In the genomic region with DNA sequence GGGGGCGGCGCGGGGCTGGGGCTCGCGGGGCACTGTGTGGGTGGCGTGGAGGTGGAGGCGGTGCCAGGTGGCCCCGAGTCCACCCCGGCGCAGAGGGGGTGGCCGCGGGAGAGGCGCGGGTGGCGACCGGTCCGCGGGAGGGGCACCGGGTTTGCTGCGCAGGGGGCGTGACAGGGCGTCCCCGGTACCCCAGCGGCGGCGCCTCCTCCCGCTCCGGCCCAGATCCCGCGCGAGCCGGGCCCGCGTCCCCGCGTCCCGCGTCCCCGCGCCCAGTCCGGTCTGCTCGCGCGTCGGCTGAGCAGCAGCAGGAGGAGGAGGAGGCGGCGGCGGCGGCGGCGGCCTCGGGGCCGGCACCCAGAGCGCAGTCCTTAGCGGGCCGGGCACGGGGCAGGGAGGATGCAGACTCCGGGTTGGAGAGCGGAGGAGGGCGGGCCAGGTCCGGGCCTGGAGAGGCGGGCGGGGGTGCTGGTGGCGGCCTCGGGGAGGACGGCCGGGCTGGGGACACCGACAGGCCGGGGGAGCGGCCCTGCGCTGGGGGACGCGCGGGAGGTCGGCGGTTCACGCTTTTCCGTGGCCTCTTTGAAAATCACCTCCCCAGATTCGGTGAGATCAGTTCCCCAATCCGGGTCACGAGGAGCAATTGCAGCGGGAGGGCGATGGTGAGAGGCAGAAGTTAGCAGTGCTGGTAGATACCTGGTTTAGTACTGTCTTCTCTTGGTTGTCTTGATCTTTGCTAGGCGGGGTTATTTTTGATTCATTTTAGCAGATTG, we compare ENCODE assay signal across 8 cellular contexts. TPM values are rescaled to one million over a fixed set of nuclear protein-coding genes. Genes with fewer than 3 reads are reported as not detected.
DNase-seq lines count a peak whose midpoint lies in the region; ATAC-seq, FAIRE-seq and TF ChIP-seq lines count a peak whose summit lies in the region.

No MANE protein-coding gene starts in this region.

- in situ Hi-C loops in T47D (cut with HindIII; ENCODE audit: low pct_unique_long_range_greater_than_20kb, low sequenced_read_pairs): no loop called here

- peak overlapping the region; percentile 94 for H3K27ac ChIP-seq in HCT116 (ENCODE audit: low read depth, low read length)
- peak overlapping the region; percentile 24; the same call in 1 of the 2 replicates for H3K27ac ChIP-seq in SU-DHL-6 (ENCODE audit: low read depth, low read length)
- H3K27ac ChIP-seq in iPS-20b (ENCODE audit: low read length): no peak overlapping the region

- H3K4me2 ChIP-seq in HCT116 (ENCODE audit: low read length) (peak overlapping the region; percentile 96), SU-DHL-6 (ENCODE audit: low read depth, low read length, poor library complexity, severe bottlenecking) (peak overlapping the region; percentile 98), skeletal muscle satellite cell (ENCODE audit: low read length) (peak overlapping the region; percentile 94)

- TF ChIP-seq POLR2A in GM12891 (IDR thresholded peaks at IDR 0.05; ENCODE audit: low read depth, low read length) (peak; percentile 68), HCT116 (IDR thresholded peaks at IDR 0.05; ENCODE audit: borderline replicate concordance, extremely low read depth, insufficient read depth, insufficient read length) (no peak)

- no peaks in the 10 kb centered on the region for H3K36me3 ChIP-seq in HCT116 (ENCODE audit: control insufficient read depth in 1 of 2, insufficient read depth in 2 of 2, low read length in 2 of 2)
- no peaks in the 10 kb centered on the region for H3K36me3 ChIP-seq in SU-DHL-6 (ENCODE audit: low read length)
- H3K36me3 ChIP-seq in iPS-20b (ENCODE audit: insufficient read depth, low read depth, low read length): no peaks in the 10 kb centered on the region
- peaks cover 17% of the 10 kb centered on the region for H3K36me3 ChIP-seq in skeletal muscle satellite cell (ENCODE audit: insufficient read depth, low read length)

- H2AFZ ChIP-seq in HCT116 (ENCODE audit: low read depth, low read length, poor library complexity, severe bottlenecking) (no peak overlapping the region), SU-DHL-6 (ENCODE audit: low read depth, low read length, severe bottlenecking) (peak overlapping the region; percentile 68)

- H3K9me3 ChIP-seq in HCT116 (ENCODE audit: control insufficient read depth in 1 of 2, insufficient read depth in 1 of 2, low read depth in 1 of 2, low read length in 2 of 2) (no peaks in the 10 kb centered on the region), SU-DHL-6 (ENCODE audit: insufficient read depth, low read length) (no peaks in the 10 kb centered on the region), iPS-20b (ENCODE audit: insufficient read depth, low read depth, low read length) (no peaks in the 10 kb centered on the region), skeletal muscle satellite cell (replicated peaks; ENCODE audit: low read length) (no peaks in the 10 kb centered on the region)

- intact Hi-C loops in HCT116 (cut with micrococcal nuclease): loop anchor here (5.0 to 10.0 kb wide), 2 partner anchors 33 to 110 kb away; no protein-coding TSS in a partner anchor

- no peak for TF ChIP-seq RAD21 in HCT116 (IDR thresholded peaks at IDR 0.05; ENCODE audit: low read depth)

- H3K9ac ChIP-seq in HCT116 (ENCODE audit: low read length): peak overlapping the region; percentile 95
- peak overlapping the region; percentile 75 for H3K9ac ChIP-seq in SU-DHL-6 (ENCODE audit: low read length)
- peak overlapping the region; percentile 83; the same call in 1 of the 2 replicates for H3K9ac ChIP-seq in iPS-20b (ENCODE audit: low read depth, low read length)
- peak overlapping the region; percentile 99 for H3K9ac ChIP-seq in skeletal muscle satellite cell (ENCODE audit: low read depth, low read length)

- no peak for FAIRE-seq in GM12891 (lab: Jason Lieb, UNC)

- POLR2A ChIA-PET in HCT116 (lab: Charles Lee): interaction anchor here (0.6 to 0.8 kb wide), 2 partner anchors 12 to 75 kb away, joined by 3 to 7 read pairs; no protein-coding TSS in a partner anchor

- RAD21 ChIA-PET in HCT116 (lab: Charles Lee; ENCODE audit: low non-redundant PET in 1 of 2, low total read pairs in 2 of 2, uncharacterized antibody in 2 of 2, unreplicated experiment in 2 of 2): interaction anchor here in 1 of 2 experiments (1.1 kb wide), 1 partner anchor 12 kb away, joined by 6 read pairs; no protein-coding TSS in a partner anchor

- CTCF ChIA-PET in HCT116 (lab: Charles Lee): no interaction called here

- peak overlapping the region; percentile 72 to 97 for H3K4me3 ChIP-seq in HCT116 (replicated peaks in 1 of 2; ENCODE audit: low read depth in 1 of 2, low read length in 2 of 2)
- H3K4me3 ChIP-seq in SU-DHL-6 (ENCODE audit: insufficient read depth, low read length, poor library complexity, severe bottlenecking): peak overlapping the region; percentile 74
- peak overlapping the region; percentile 91 for H3K4me3 ChIP-seq in iPS-20b (ENCODE audit: low read length)
- peak overlapping the region; percentile 91 for H3K4me3 ChIP-seq in skeletal muscle satellite cell (ENCODE audit: low read length)

- DNase-seq in GM12891 (ENCODE audit: insufficient read length, low spot score) (peak; percentile 57), HCT116 (ENCODE audit: low read depth, low spot score) (peak; percentile 52), M059J (ENCODE audit: low read depth) (peak; percentile 92), T47D (ENCODE audit: low read depth in 1 of 2, low spot score in 1 of 2) (peak; percentile 51 to 79), OCI-M2 (lab: John Stamatoyannopoulos, UW; ENCODE audit: unreplicated experiment) (no peak)

- no peaks in the 10 kb centered on the region for H3F3A ChIP-seq in SU-DHL-6 (ENCODE audit: insufficient read depth)

- ATAC-seq in HCT116: peak; percentile 60

- H3K79me2 ChIP-seq in HCT116 (ENCODE audit: insufficient read depth, low read length) (peaks cover 61% of the 10 kb centered on the region), SU-DHL-6 (ENCODE audit: insufficient read depth, low read length) (peaks cover 8% of the 10 kb centered on the region; the same call in 1 of the 2 replicates)

- H4K20me1 ChIP-seq in HCT116 (ENCODE audit: insufficient read depth): peaks cover 34% of the 10 kb centered on the region; the same call in 1 of the 2 replicates
- peaks cover 32% of the 10 kb centered on the region for H4K20me1 ChIP-seq in SU-DHL-6 (ENCODE audit: low read depth, low read length)

- H3K9me2 ChIP-seq in HCT116 (ENCODE audit: insufficient read depth) (no peaks in the 10 kb centered on the region), SU-DHL-6 (replicated peaks; ENCODE audit: insufficient read depth, low read length) (no peaks in the 10 kb centered on the region)

- H3K4me1 ChIP-seq in HCT116 (ENCODE audit: control insufficient read depth in 1 of 2, insufficient read depth in 2 of 2, low read length in 2 of 2) (peaks cover 12 to 33% of the 10 kb centered on the region in 2 experiments), iPS-20b (ENCODE audit: insufficient read depth, low read length) (peaks cover 47% of the 10 kb centered on the region), skeletal muscle satellite cell (ENCODE audit: control insufficient read depth, insufficient read depth, low read length) (peaks cover 50% of the 10 kb centered on the region)

- no peak for TF ChIP-seq CTCF in HCT116 (IDR thresholded peaks at IDR 0.05 in 2 of 3, conservative IDR thresholded peaks at IDR 0.05 in 1 of 3; ENCODE audit: borderline replicate concordance in 1 of 3, insufficient read depth in 1 of 3, low read depth in 2 of 3, low read length in 2 of 3)
- no peak for TF ChIP-seq CTCF in SU-DHL-6 (IDR thresholded peaks at IDR 0.05; ENCODE audit: insufficient read depth, low read length, poor library complexity, severe bottlenecking)

- BruUV-seq in HCT116 (replicated peaks; lab: Mats Ljungman, UMichigan): no TSS peak

- no peaks in the 10 kb centered on the region for H3K27me3 ChIP-seq in HCT116 (ENCODE audit: insufficient read depth, low read length)
- no peaks in the 10 kb centered on the region for H3K27me3 ChIP-seq in SU-DHL-6 (ENCODE audit: low read length)
- H3K27me3 ChIP-seq in iPS-20b (ENCODE audit: insufficient read depth, low read length): peaks cover 15% of the 10 kb centered on the region; the same call in 1 of the 2 replicates
- no peaks in the 10 kb centered on the region for H3K27me3 ChIP-seq in skeletal muscle satellite cell (ENCODE audit: control insufficient read depth, insufficient read depth, low read length)

TF ChIP-seq in GM12891, 5 proteins besides CTCF, POLR2A, EP300 and RAD21:
- TF ChIP-seq POLR2AphosphoS5 (IDR thresholded peaks at IDR 0.05; ENCODE audit: low read depth, low read length) (peak; percentile 68), SPI1 (IDR thresholded peaks at IDR 0.05; ENCODE audit: low read depth, low read length) (peak; percentile 75), PAX5 (IDR thresholded peaks at IDR 0.05; ENCODE audit: insufficient read depth, low read length, severe bottlenecking) (peak; percentile 90), POU2F2 (IDR thresholded peaks at IDR 0.05; ENCODE audit: low read depth, low read length) (no peak), TAF1 (IDR thresholded peaks at IDR 0.05; ENCODE audit: low read depth, low read length) (no peak; the same call in 1 of the 2 replicates)

TF ChIP-seq in HCT116, 20 proteins besides CTCF, POLR2A, EP300 and RAD21:
- TF ChIP-seq, protein P1, sequence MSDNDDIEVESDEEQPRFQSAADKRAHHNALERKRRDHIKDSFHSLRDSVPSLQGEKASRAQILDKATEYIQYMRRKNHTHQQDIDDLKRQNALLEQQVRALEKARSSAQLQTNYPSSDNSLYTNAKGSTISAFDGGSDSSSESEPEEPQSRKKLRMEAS (IDR thresholded peaks at IDR 0.05): peak; percentile 41
- peak; percentile 63 for TF ChIP-seq SIN3A (IDR thresholded peaks at IDR 0.05; ENCODE audit: low read depth)
- TF ChIP-seq POLR2AphosphoS5 (IDR thresholded peaks at IDR 0.05; ENCODE audit: low read depth, low read length): peak; percentile 47; the same call in 1 of the 2 replicates
- TF ChIP-seq ZFX (IDR thresholded peaks at IDR 0.05): peak; percentile 49; the same call in 1 of the 2 replicates
- no peak for TF ChIP-seq SRF (IDR thresholded peaks at IDR 0.05; ENCODE audit: low read depth)

RNA-seq across cellular contexts. Expression of gene TRIO, which starts 1.6 kb away (rescaled TPM):
- polyA plus RNA-seq in GM12891 (2012; ENCODE audit: low read depth, missing spikeins): 24.2 TPM
- 68.4 TPM for total RNA-seq in HCT116 (2021; ENCODE audit: unreplicated experiment)
- polyA plus RNA-seq in HCT116 (2012): 31.0 and 40.5 TPM in 2 replicates
- 55.8 and 116 TPM in 2 replicates for total RNA-seq in M059J (2014; rRNA removed; shearing (Covaris generic))
- 692 and 744 TPM in 2 replicates for total RNA-seq in skeletal muscle satellite cell (2012; rRNA removed)
